28 cellular contexts compared by ENCODE assay signal in genomic region chr21:34227386-34227852, GRCh38.
DNase-seq lines count a peak whose midpoint lies in the region; ATAC-seq, FAIRE-seq and TF ChIP-seq lines count a peak whose summit lies in the region.
"Had no signal": no experiment of that assay in that cellular context is flagged by ENCODE, and none has a peak within 500 bp of the region (broad histone marks: within the 10 kb centered on the region; RNA-seq: fewer than 3 reads in every experiment).

No MANE protein-coding gene starts in this region.

- H3K9me3 Mint-ChIP-seq in astrocyte (ENCODE audit: unreplicated experiment) = peaks cover 2% of the 10 kb centered on the region
- no peaks in the 10 kb centered on the region for H3K9me3 Mint-ChIP-seq in H9
- H3K9me3 Mint-ChIP-seq: activated naive CD4-positive, alpha-beta T cell treated with anti-CD3 and anti-CD28 coated beads, Interleukin-2, amount 50 U/mL, for 24 hours; brain; CD4-positive, alpha-beta T cell had no signal

- H3K27me3 ChIP-seq in astrocyte (ENCODE audit: insufficient read depth, low read length) = peaks cover 2% of the 10 kb centered on the region
- no peaks in the 10 kb centered on the region for H3K27me3 ChIP-seq in H9 (ENCODE audit: insufficient read depth, low read length)
- H3K27me3 ChIP-seq: Peyer's patch had no signal

- H3K18ac ChIP-seq in H9 (ENCODE audit: insufficient read length, low read depth, low read length) = no peak overlapping the region

- no CpG with 5 or more reads among the region's 7 CpGs for WGBS in H9 (ENCODE audit: extremely low coverage, insufficient read length, low lambda C conversion rate)

- H3K4me3 Mint-ChIP-seq in astrocyte (ENCODE audit: unreplicated experiment) (no peak overlapping the region), H9 (no peak overlapping the region)
- H3K4me3 Mint-ChIP-seq: activated naive CD4-positive, alpha-beta T cell treated with anti-CD3 and anti-CD28 coated beads, Interleukin-2, amount 50 U/mL, for 24 hours; brain; CD4-positive, alpha-beta T cell; naive thymus-derived CD8-positive, alpha-beta T cell had no signal

- no peak overlapping the region for H4K5ac ChIP-seq in H9 (ENCODE audit: insufficient read length, low read depth, low read length)

- no peaks in the 10 kb centered on the region for H3K23me2 ChIP-seq in H9 (ENCODE audit: insufficient read length, low read depth, low read length, poor library complexity, severe bottlenecking)

- H3K4ac ChIP-seq in H9 (ENCODE audit: low read depth, low read length) = no peak overlapping the region

- H2BK15ac ChIP-seq in H9 (ENCODE audit: low read depth, low read length) = no peak overlapping the region

- no peak for ATAC-seq in GM18498 (IDR thresholded peaks at IDR 0.05; ENCODE audit: unreplicated experiment)
- ATAC-seq: naive thymus-derived CD8-positive, alpha-beta T cell; stimulated activated naive CD8-positive, alpha-beta T cell treated with anti-CD3 and anti-CD28 coated beads, Interleukin-15, Interleukin-2, amounts not matched to agents 100 U/mL and 50 U/mL, for 24 hours had no signal

- H3K27ac Mint-ChIP-seq in astrocyte (ENCODE audit: unreplicated experiment) (no peak overlapping the region), H9 (no peak overlapping the region)
- H3K27ac Mint-ChIP-seq: activated naive CD4-positive, alpha-beta T cell treated with anti-CD3 and anti-CD28 coated beads, Interleukin-2, amount 50 U/mL, for 24 hours; brain; CD4-positive, alpha-beta T cell; naive thymus-derived CD8-positive, alpha-beta T cell had no signal

- no peak overlapping the region for H3K23ac ChIP-seq in H9 (ENCODE audit: insufficient read length, low read depth, low read length)

- TF ChIP-seq CTCF in HFF-Myc (IDR thresholded peaks at IDR 0.05; ENCODE audit: low read depth, low read length, missing control alignments) (no peak), astrocyte (IDR thresholded peaks at IDR 0.05; ENCODE audit: insufficient read depth, low read depth, low read length) (no peak), fibroblast of villous mesenchyme (IDR thresholded peaks at IDR 0.05; ENCODE audit: insufficient read depth, low read depth, low read length) (no peak), retinal pigment epithelial cell (conservative IDR thresholded peaks at IDR 0.05; ENCODE audit: low read depth, low read length) (no peak), H9 (conservative IDR thresholded peaks at IDR 0.05) (no peak)

- no peaks in the 10 kb centered on the region for H3K36me3 ChIP-seq in astrocyte (ENCODE audit: insufficient read depth, low read length)
- H3K36me3 ChIP-seq: Peyer's patch had no signal

- no peak overlapping the region for H3K14ac ChIP-seq in H9 (ENCODE audit: insufficient read depth, low read length)

- no peak overlapping the region for H3T11ph ChIP-seq in H9 (ENCODE audit: low read length)

- H3K27ac ChIP-seq in astrocyte (ENCODE audit: low read depth, low read length) (no peak overlapping the region), H9 (ENCODE audit: insufficient read length, low read depth, low read length) (no peak overlapping the region)
- H3K27ac ChIP-seq: Peyer's patch had no signal

- no peak overlapping the region for H2BK20ac ChIP-seq in H9 (ENCODE audit: low read depth, low read length, poor library complexity, severe bottlenecking)

- H3K9me3 ChIP-seq in astrocyte (ENCODE audit: insufficient read depth, low read depth, low read length) = no peaks in the 10 kb centered on the region
- no peaks in the 10 kb centered on the region for H3K9me3 ChIP-seq in H9 (ENCODE audit: control insufficient read depth, low read depth, low read length)
- H3K9me3 ChIP-seq: Peyer's patch, SK-N-SH had no signal

- H3K79me2 ChIP-seq in astrocyte (ENCODE audit: insufficient read depth, low read length) (no peaks in the 10 kb centered on the region), H9 (ENCODE audit: insufficient read depth, low read length) (no peaks in the 10 kb centered on the region)

- no peak overlapping the region for H2BK5ac ChIP-seq in H9 (ENCODE audit: insufficient read length, low read length)

- H2BK120ac ChIP-seq in H9 (ENCODE audit: low read depth, low read length, poor library complexity, severe bottlenecking) = no peak overlapping the region

- H3K4me1 ChIP-seq in astrocyte (ENCODE audit: insufficient read depth, low read length) = no peaks in the 10 kb centered on the region
- 0 out of 2 replicates have a peak, but pooled peaks cover 2% of the 10 kb centered on the region for H3K4me1 ChIP-seq in H9 (ENCODE audit: insufficient read depth, low read length)
- H3K4me1 ChIP-seq: Peyer's patch had no signal

- no peak for FAIRE-seq in astrocyte (lab: Jason Lieb, UNC)
- FAIRE-seq: endometrium, H1, small intestine had no signal

- H2AFZ ChIP-seq in astrocyte (ENCODE audit: low read depth, low read length) (no peak overlapping the region), H9 (ENCODE audit: low read length) (no peak overlapping the region)

- H3K4me1 Mint-ChIP-seq in astrocyte (ENCODE audit: low read depth, unreplicated experiment) = no peaks in the 10 kb centered on the region
- peaks cover 6 to 9% of the 10 kb centered on the region in 2 experiments for H3K4me1 Mint-ChIP-seq in H9
- H3K4me1 Mint-ChIP-seq: activated naive CD4-positive, alpha-beta T cell treated with anti-CD3 and anti-CD28 coated beads, Interleukin-2, amount 50 U/mL, for 24 hours; brain; naive thymus-derived CD8-positive, alpha-beta T cell had no signal

- DNase-seq in HFF-Myc (ENCODE audit: extremely low read depth, low read depth) (peak; percentile 14), astrocyte (ENCODE audit: low read depth) (peak; percentile 66), fibroblast of villous mesenchyme (ENCODE audit: low read depth) (peak; percentile 97), retinal pigment epithelial cell (ENCODE audit: low read depth) (peak; percentile 39), DMS53 treated with DMSO at 0.1 percent for 48 hours (lab: John Stamatoyannopoulos, UW; ENCODE audit: unreplicated experiment) (no peak), iPS-NIHi11 (ENCODE audit: low spot score) (no peak), H9 (no peak)
- DNase-seq: activated CD8-positive, alpha-beta memory T cell treated with anti-CD3 and anti-CD28 coated beads for 24 hours; activated T-cell treated with anti-CD3 and anti-CD28 coated beads, Interleukin-2, amount 50 U/mL, for 48 hours; CD4-positive, alpha-beta T cell; DMS 273 treated with DMSO at 0.1 percent for 48 hours; foreskin melanocyte; GF-D8; KG1; naive thymus-derived CD8-positive, alpha-beta T cell; NCI-H1048; NCI-H2081; Peyer's patch; SK-N-SH; small intestine; stimulated activated CD4-positive, alpha-beta T cell treated with anti-CD3 and anti-CD28 coated beads, Interleukin-4, amount 100 ng/mL, for 1 hour; stimulated activated naive CD8-positive, alpha-beta T cell treated with anti-CD3 and anti-CD28 coated beads, Interleukin-15, Interleukin-2, amounts not matched to agents 100 U/mL and 50 U/mL, for 24 hours had no signal

- H4K20me1 ChIP-seq in astrocyte (ENCODE audit: insufficient read depth, low read length) (no peaks in the 10 kb centered on the region), H9 (ENCODE audit: control insufficient read depth, insufficient read depth, insufficient read length) (no peaks in the 10 kb centered on the region)

- no peaks in the 10 kb centered on the region for H3K36me3 Mint-ChIP-seq in astrocyte (ENCODE audit: low read depth, unreplicated experiment)
- no peaks in the 10 kb centered on the region for H3K36me3 Mint-ChIP-seq in H9 (ENCODE audit: insufficient read depth in 1 of 3, low read depth in 3 of 3)
- H3K36me3 Mint-ChIP-seq: activated naive CD4-positive, alpha-beta T cell treated with anti-CD3 and anti-CD28 coated beads, Interleukin-2, amount 50 U/mL, for 24 hours; brain; naive thymus-derived CD8-positive, alpha-beta T cell had no signal

- H2BK12ac ChIP-seq in H9 (ENCODE audit: insufficient read length, low read depth, low read length) = no peak overlapping the region

- H3K4me3 ChIP-seq in HFF-Myc (replicated peaks; ENCODE audit: low read depth, low read length) (no peak overlapping the region), astrocyte (ENCODE audit: insufficient read depth, low read depth, low read length) (no peak overlapping the region), fibroblast of villous mesenchyme (ENCODE audit: low read depth, low read length) (no peak overlapping the region), retinal pigment epithelial cell (ENCODE audit: low read length) (no peak overlapping the region)
- H3K4me3 ChIP-seq: coronary artery, Peyer's patch had no signal

- no peak overlapping the region for H2AK5ac ChIP-seq in H9 (ENCODE audit: insufficient read length, low read length)

- H3K56ac ChIP-seq in H9 (ENCODE audit: insufficient read length, low read depth, low read length) = no peak overlapping the region

- no peaks in the 10 kb centered on the region for H3K79me1 ChIP-seq in H9 (ENCODE audit: insufficient read depth, low read depth, low read length, poor library complexity, severe bottlenecking)

- H4K8ac ChIP-seq in H9 (replicated peaks; ENCODE audit: insufficient read length, low read depth, low read length) = no peak overlapping the region

- H3K27me3 Mint-ChIP-seq in astrocyte (ENCODE audit: low read depth, unreplicated experiment) (peaks cover 3% of the 10 kb centered on the region), H9 (ENCODE audit: low read depth) (no peaks in the 10 kb centered on the region)
- H3K27me3 Mint-ChIP-seq: activated naive CD4-positive, alpha-beta T cell treated with anti-CD3 and anti-CD28 coated beads, Interleukin-2, amount 50 U/mL, for 24 hours; CD4-positive, alpha-beta T cell had no signal

- no peak overlapping the region for H3K9ac ChIP-seq in astrocyte (ENCODE audit: low read length)
- no peak overlapping the region for H3K9ac ChIP-seq in H9 (ENCODE audit: extremely low read depth, insufficient read length, low read length)
- H3K9ac ChIP-seq: SK-N-SH had no signal

- peak overlapping the region; percentile 18 for H3K4me2 ChIP-seq in astrocyte (ENCODE audit: low read length)
- H3K4me2 ChIP-seq in H9 (ENCODE audit: insufficient read depth, insufficient read length, low read length) = no peak overlapping the region
- H3K4me2 ChIP-seq: SK-N-SH had no signal

- no peak overlapping the region for H4K91ac ChIP-seq in H9 (ENCODE audit: insufficient read length, low read depth, low read length)

Comparison
In these comparisons a context has a peak if more than half of its experiments do, and no peak if none do; other contexts are left out.
1. DNase-seq: peak in HFF-Myc (single experiment), astrocyte (single experiment), fibroblast of villous mesenchyme (single experiment) and retinal pigment epithelial cell (single experiment); none in DMS53 treated with DMSO at 0.1 percent for 48 hours (single experiment), iPS-NIHi11 (single experiment) and H9 (single experiment).